Comparison of ENCODE assay signal across 8 cellular contexts in the genomic region with DNA sequence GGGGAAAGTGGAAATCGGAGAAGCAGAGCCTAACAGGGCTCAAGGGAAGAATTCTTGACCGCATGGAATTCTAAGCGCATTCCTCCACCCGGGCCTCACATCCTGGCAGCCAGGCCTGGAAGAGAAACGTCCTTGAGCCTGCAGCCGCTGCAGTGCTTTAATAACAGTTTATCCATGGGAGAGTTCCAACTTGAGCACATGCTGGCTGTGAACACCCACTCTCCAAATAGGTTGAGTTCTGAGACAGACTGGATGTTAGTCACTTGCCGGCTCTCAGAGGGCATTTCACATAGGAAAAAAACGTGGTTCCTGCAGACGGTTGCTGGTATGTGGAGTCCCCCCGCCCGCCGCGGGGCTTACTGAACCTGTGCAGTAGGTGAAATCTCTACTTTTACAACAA.
DNase-seq lines count a peak whose midpoint lies in the region; ATAC-seq, FAIRE-seq and TF ChIP-seq lines count a peak whose summit lies in the region.

No MANE protein-coding gene starts in this region.

- H3K27ac ChIP-seq in hepatocyte (peak overlapping the region; percentile 72), skeletal muscle tissue (ENCODE audit: low read depth, low read length) (peak overlapping the region; percentile 59)

- no peak for TF ChIP-seq POLR2A in H54 (IDR thresholded peaks at IDR 0.05; ENCODE audit: low read depth, low read length)

- H3K9me2 ChIP-seq in hepatocyte (replicated peaks; ENCODE audit: insufficient read depth): no peaks in the 10 kb centered on the region

- H3K36me3 ChIP-seq in adipocyte (ENCODE audit: control insufficient read depth, insufficient read depth, low read length, severe bottlenecking) (no peaks in the 10 kb centered on the region), hepatocyte (replicated peaks; ENCODE audit: insufficient read depth, low read depth) (no peaks in the 10 kb centered on the region), skeletal muscle tissue (ENCODE audit: control insufficient read depth in 3 of 3, insufficient read depth in 3 of 3, low read length in 3 of 3) (no peaks in the 10 kb centered on the region)

- no peaks in the 10 kb centered on the region for H3K27me3 ChIP-seq in adipocyte (replicated peaks; ENCODE audit: control insufficient read depth, insufficient read depth, low read length)
- no peaks in the 10 kb centered on the region for H3K27me3 ChIP-seq in hepatocyte
- peaks cover 0 to 4% (median 0%) of the 10 kb centered on the region in 3 donors for H3K27me3 ChIP-seq in skeletal muscle tissue (ENCODE audit: control insufficient read depth in 3 of 3, insufficient read depth in 3 of 3, low read length in 3 of 3)

- FAIRE-seq in H54 (lab: Jason Lieb, UNC): peak; percentile 53

- H3K4me1 ChIP-seq in adipocyte (ENCODE audit: control insufficient read depth, insufficient read depth, low read length): peaks cover 56% of the 10 kb centered on the region
- peaks cover 32% of the 10 kb centered on the region for H3K4me1 ChIP-seq in hepatocyte (ENCODE audit: insufficient read depth)
- peaks cover 46 to 54% (median 51%) of the 10 kb centered on the region in 3 donors for H3K4me1 ChIP-seq in skeletal muscle tissue (ENCODE audit: control insufficient read depth in 3 of 3, insufficient read depth in 3 of 3, low read length in 3 of 3)

- H2AFZ ChIP-seq in hepatocyte: no peak overlapping the region

- H3K4me2 ChIP-seq in hepatocyte: peak overlapping the region; percentile 63

- H3K9me3 ChIP-seq in adipocyte (ENCODE audit: control insufficient read depth, low read length) (no peaks in the 10 kb centered on the region), hepatocyte (ENCODE audit: low read depth) (no peaks in the 10 kb centered on the region), skeletal muscle tissue (ENCODE audit: control insufficient read depth in 3 of 3, low read length in 3 of 3) (no peaks in the 10 kb centered on the region)

- H3K4me3 ChIP-seq in adipocyte (ENCODE audit: low read length): peak overlapping the region; percentile 59
- no peak overlapping the region for H3K4me3 ChIP-seq in hepatocyte
- H3K4me3 ChIP-seq in skeletal muscle tissue (ENCODE audit: low read length in 3 of 3): peak overlapping the region in 2 of 3 donors; percentile 8 to 49

- H3K79me2 ChIP-seq in hepatocyte: no peaks in the 10 kb centered on the region

- peak overlapping the region; percentile 77 for H3K9ac ChIP-seq in adipocyte (ENCODE audit: low read length)
- peak overlapping the region; percentile 34 to 66 (median 45) for H3K9ac ChIP-seq in skeletal muscle tissue (ENCODE audit: low read depth in 1 of 3, low read length in 3 of 3)

- no peak for TF ChIP-seq CTCF in hepatocyte (IDR thresholded peaks at IDR 0.05; ENCODE audit: poor library complexity)

- DNase-seq in H54 (ENCODE audit: insufficient read length, low spot score) (peak; percentile 90), adipocyte (ENCODE audit: low read depth) (peak; percentile 98), hepatocyte (ENCODE audit: low spot score) (peak; percentile 85), NCI-H2029 (lab: John Stamatoyannopoulos, UW) (no peak)
- DNase-seq in activated CD4-positive, CD25-positive, alpha-beta regulatory T cell treated with anti-CD3 and anti-CD28 coated beads, Interleukin-2, amount 50 U/mL, for 72 hours: no peak

- WGBS in hepatocyte (ENCODE audit: low lambda C conversion rate, missing lambda C conversion rate): 10% methylated on average over 13 of the region's 13 CpGs

- ATAC-seq in HG02885 (IDR thresholded peaks at IDR 0.05; ENCODE audit: poor library complexity, unreplicated experiment) (no peak), GM21528 (IDR thresholded peaks at IDR 0.05; ENCODE audit: low FRiP score, unreplicated experiment) (no peak)

- no peaks in the 10 kb centered on the region for H4K20me1 ChIP-seq in hepatocyte (ENCODE audit: insufficient read depth, poor library complexity, severe bottlenecking)

Comparison
In these comparisons a context has a peak if more than half of its experiments do, and no peak if none do; other contexts are left out.
1. DNase-seq: peak in H54 (single experiment), adipocyte (single experiment) and hepatocyte (single experiment); none in activated CD4-positive, CD25-positive, alpha-beta regulatory T cell treated with anti-CD3 and anti-CD28 coated beads, Interleukin-2, amount 50 U/mL, for 72 hours (single experiment) and NCI-H2029 (single experiment).